ENCODE assay signal across 2 cellular contexts in genomic region chr17:7204335-7204734, GRCh38.
TF ChIP-seq lines count a peak whose summit lies in the region.

No MANE protein-coding gene starts in this region.

TF ChIP-seq in SK-N-SH, 30 proteins besides CTCF, POLR2A, EP300 and RAD21 (continued from another document):
- TF ChIP-seq, protein P1, sequence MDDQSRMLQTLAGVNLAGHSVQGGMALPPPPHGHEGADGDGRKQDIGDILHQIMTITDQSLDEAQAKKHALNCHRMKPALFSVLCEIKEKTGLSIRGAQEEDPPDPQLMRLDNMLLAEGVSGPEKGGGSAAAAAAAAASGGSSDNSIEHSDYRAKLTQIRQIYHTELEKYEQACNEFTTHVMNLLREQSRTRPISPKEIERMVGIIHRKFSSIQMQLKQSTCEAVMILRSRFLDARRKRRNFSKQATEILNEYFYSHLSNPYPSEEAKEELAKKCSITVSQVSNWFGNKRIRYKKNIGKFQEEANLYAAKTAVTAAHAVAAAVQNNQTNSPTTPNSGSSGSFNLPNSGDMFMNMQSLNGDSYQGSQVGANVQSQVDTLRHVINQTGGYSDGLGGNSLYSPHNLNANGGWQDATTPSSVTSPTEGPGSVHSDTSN (IDR thresholded peaks at IDR 0.05), result no peak
- TF ChIP-seq NRF1 (IDR thresholded peaks at IDR 0.05; ENCODE audit: low read depth, low read length), result no peak
- no peak for TF ChIP-seq MXI1 (IDR thresholded peaks at IDR 0.05; ENCODE audit: low read depth, low read length)
- no peak for TF ChIP-seq GABPA (IDR thresholded peaks at IDR 0.05; ENCODE audit: low read depth)
- no peak for TF ChIP-seq RFX5 (IDR thresholded peaks at IDR 0.05; ENCODE audit: low read length)
- TF ChIP-seq SMC3 (IDR thresholded peaks at IDR 0.05; ENCODE audit: low read depth, low read length), result no peak

TF ChIP-seq in SK-N-SH treated with all-trans-retinoic acid at 6 μM for 48 hours, 23 proteins besides CTCF, POLR2A, EP300 and RAD21 (continued from another document):
- TF ChIP-seq ZNF565 (CRISPR knock-in tag; conservative IDR thresholded peaks at IDR 0.05; ENCODE audit: low read depth) (no peak), PPARA (CRISPR knock-in tag; IDR thresholded peaks at IDR 0.05; ENCODE audit: borderline replicate concordance) (no peak), CSDC2 (CRISPR knock-in tag; IDR thresholded peaks at IDR 0.05) (no peak), ZFP3 (CRISPR knock-in tag; IDR thresholded peaks at IDR 0.05) (no peak), TCF4 (CRISPR knock-in tag; IDR thresholded peaks at IDR 0.05; ENCODE audit: borderline replicate concordance) (no peak)
- TF ChIP-seq, protein P2, sequence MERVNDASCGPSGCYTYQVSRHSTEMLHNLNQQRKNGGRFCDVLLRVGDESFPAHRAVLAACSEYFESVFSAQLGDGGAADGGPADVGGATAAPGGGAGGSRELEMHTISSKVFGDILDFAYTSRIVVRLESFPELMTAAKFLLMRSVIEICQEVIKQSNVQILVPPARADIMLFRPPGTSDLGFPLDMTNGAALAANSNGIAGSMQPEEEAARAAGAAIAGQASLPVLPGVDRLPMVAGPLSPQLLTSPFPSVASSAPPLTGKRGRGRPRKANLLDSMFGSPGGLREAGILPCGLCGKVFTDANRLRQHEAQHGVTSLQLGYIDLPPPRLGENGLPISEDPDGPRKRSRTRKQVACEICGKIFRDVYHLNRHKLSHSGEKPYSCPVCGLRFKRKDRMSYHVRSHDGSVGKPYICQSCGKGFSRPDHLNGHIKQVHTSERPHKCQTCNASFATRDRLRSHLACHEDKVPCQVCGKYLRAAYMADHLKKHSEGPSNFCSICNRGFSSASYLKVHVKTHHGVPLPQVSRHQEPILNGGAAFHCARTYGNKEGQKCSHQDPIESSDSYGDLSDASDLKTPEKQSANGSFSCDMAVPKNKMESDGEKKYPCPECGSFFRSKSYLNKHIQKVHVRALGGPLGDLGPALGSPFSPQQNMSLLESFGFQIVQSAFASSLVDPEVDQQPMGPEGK (CRISPR knock-in tag; IDR thresholded peaks at IDR 0.05; ENCODE audit: borderline replicate concordance), result no peak
